ENCODE assay signal across 26 cellular contexts in genomic region chr6:81309841-81310240, GRCh38.
"Had no signal": no experiment of that assay in that cellular context is flagged by ENCODE, and none has a peak within 500 bp of the region (broad histone marks: within the 10 kb centered on the region; RNA-seq: fewer than 3 reads in every experiment).

No MANE protein-coding gene starts in this region.

- H3K4me3 ChIP-seq: colonic mucosa, gastrocnemius medialis, heart left ventricle, hepatocyte, lung, mucosa of descending colon, neural progenitor cell, right lobe of liver, suprapubic skin, vagina had no signal

- H3K9me3 ChIP-seq: colonic mucosa had no signal

- DNase-seq: colonic mucosa; effector CD8-positive, alpha-beta T cell; endodermal cell; foreskin fibroblast; gastrocnemius medialis; heart left ventricle; kidney; mucosa of descending colon; naive B cell; right lobe of liver; small intestine; stimulated activated CD4-positive, alpha-beta T cell treated with anti-CD3 and anti-CD28 coated beads, Interleukin-15, amount 100 ng/mL, for 24 hours; stimulated activated CD4-positive, alpha-beta T cell treated with anti-CD3 and anti-CD28 coated beads, Interleukin-4, amount 100 ng/mL, for 1 hour; stimulated activated CD8-positive, alpha-beta memory T cell treated with anti-CD3 and anti-CD28 coated beads, Interleukin-4, amount 100 ng/mL, for 48 hours; stimulated activated naive CD4-positive, alpha-beta T cell; stimulated activated naive CD8-positive, alpha-beta T cell treated with anti-CD3 and anti-CD28 coated beads, Interleukin-15, amount 100 ng/mL, for 72 hours; trophoblast cell had no signal

- H3K9ac ChIP-seq: neural progenitor cell, parathyroid adenoma had no signal

- H3K27me3 ChIP-seq: colonic mucosa, gastrocnemius medialis, heart left ventricle, hepatocyte, neural progenitor cell, right lobe of liver, suprapubic skin, vagina had no signal

- H3K4me2 ChIP-seq: hepatocyte, neural progenitor cell had no signal

- H3K79me2 ChIP-seq: hepatocyte, parathyroid adenoma had no signal

- H3K36me3 ChIP-seq: colonic mucosa, gastrocnemius medialis, heart left ventricle, neural progenitor cell, right lobe of liver, suprapubic skin, vagina had no signal

- H2AFZ ChIP-seq: hepatocyte, neural progenitor cell, parathyroid adenoma had no signal

- ATAC-seq: esophagus mucosa; gastrocnemius medialis; heart left ventricle; mucosa of descending colon; natural killer cell treated with Interleukin-12 subunit alpha and Interleukin-12 subunit beta and Interleukin-15 and Interleukin-18, amount 100 ng/mL, for 72 hours; stimulated activated naive CD8-positive, alpha-beta T cell treated with anti-CD3 and anti-CD28 coated beads, Interleukin-15, amount 100 ng/mL, for 72 hours had no signal

- H3K27ac ChIP-seq: colonic mucosa, epithelial cell of prostate, gastrocnemius medialis, heart left ventricle, hepatocyte, neural progenitor cell, parathyroid adenoma, suprapubic skin, vagina had no signal

- H3K4me1 ChIP-seq: colonic mucosa, gastrocnemius medialis, neural progenitor cell, parathyroid adenoma, vagina had no signal
